Comparison of ENCODE assay signal across 9 cellular contexts in the genomic region with DNA sequence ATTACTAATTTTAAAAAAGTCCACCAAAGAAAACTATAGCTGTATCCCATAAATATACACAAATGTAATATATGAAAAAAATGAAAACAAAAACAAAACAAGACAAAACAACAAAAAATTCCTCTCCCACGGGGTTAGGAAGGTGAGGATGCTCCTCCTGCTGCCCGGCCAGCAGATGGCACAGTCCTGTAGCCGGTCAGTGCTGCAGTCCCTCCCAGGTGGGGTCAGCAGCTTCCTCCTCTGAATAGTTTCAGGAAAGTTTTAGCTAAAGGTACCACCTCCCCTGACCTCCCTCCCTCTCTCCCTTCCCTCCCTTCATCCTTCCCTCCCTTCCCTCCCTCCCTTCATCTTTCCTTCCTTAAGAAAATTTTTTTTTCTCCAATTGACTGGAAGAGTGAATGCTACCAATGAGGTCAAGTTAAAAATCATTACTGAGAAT.
DNase-seq lines count a peak whose midpoint lies in the region; ATAC-seq, FAIRE-seq and TF ChIP-seq lines count a peak whose summit lies in the region.
"Had no signal": no experiment of that assay in that cellular context is flagged by ENCODE, and none has a peak within 500 bp of the region (broad histone marks: within the 10 kb centered on the region; RNA-seq: fewer than 3 reads in every experiment).

No MANE protein-coding gene starts in this region.

- H3K36me3 Mint-ChIP-seq in activated CD4-positive, alpha-beta memory T cell treated with anti-CD3 and anti-CD28 coated beads, Interleukin-2, amount 10 ng/mL, durations not matched to agents 7 days and 5 days (ENCODE audit: low read depth): no peaks in the 10 kb centered on the region
- no peaks in the 10 kb centered on the region for H3K36me3 Mint-ChIP-seq in activated T-helper 17 cell treated with anti-CD3 and anti-CD28 coated beads, Interleukin-2, amount 50 U/mL, for 72 hours (ENCODE audit: low read depth)
- no peaks in the 10 kb centered on the region for H3K36me3 Mint-ChIP-seq in activated T-cell treated with anti-CD3 and anti-CD28 coated beads, Interleukin-2, amount 50 U/mL, for 72 hours (ENCODE audit: insufficient read depth in 2 of 2)

- FAIRE-seq in H54 (lab: Jason Lieb, UNC): peak; percentile 86
- FAIRE-seq: GM18507 had no signal

- TF ChIP-seq CTCF in A673 (conservative IDR thresholded peaks at IDR 0.05; ENCODE audit: low read depth, low read length): peak; percentile 63
- peak; percentile 73 for TF ChIP-seq CTCF in WI38 (IDR thresholded peaks at IDR 0.05; ENCODE audit: low read depth, low read length)

- DNase-seq in A673 (ENCODE audit: low spot score) (peak; percentile 54), H54 (ENCODE audit: insufficient read length, low spot score) (no peak), iPS-NIHi11 (ENCODE audit: low spot score) (peak; percentile 81), CD1c-positive myeloid dendritic cell (ENCODE audit: extremely low spot score) (no peak)
- DNase-seq in activated CD4-positive, alpha-beta memory T cell treated with anti-CD3 and anti-CD28 coated beads, Interleukin-2, amount 10 ng/mL, durations not matched to agents 7 days and 5 days: no peak
- no peak for DNase-seq in activated T-cell treated with anti-CD3 and anti-CD28 coated beads, Interleukin-2, amount 50 U/mL, for 72 hours

- no peaks in the 10 kb centered on the region for H3K27me3 ChIP-seq in A673 (replicated peaks; ENCODE audit: insufficient read depth, low read depth, low read length, poor library complexity)

- no peak overlapping the region for H3K27ac Mint-ChIP-seq in activated CD4-positive, alpha-beta memory T cell treated with anti-CD3 and anti-CD28 coated beads, Interleukin-2, amount 10 ng/mL, durations not matched to agents 7 days and 5 days
- H3K27ac Mint-ChIP-seq in activated T-helper 17 cell treated with anti-CD3 and anti-CD28 coated beads, Interleukin-2, amount 50 U/mL, for 72 hours: no peak overlapping the region
- H3K27ac Mint-ChIP-seq in activated T-cell treated with anti-CD3 and anti-CD28 coated beads, Interleukin-2, amount 50 U/mL, for 72 hours: no peak overlapping the region

- BruUV-seq in A673 (replicated peaks; lab: Mats Ljungman, UMichigan): no TSS peak

- no peaks in the 10 kb centered on the region for H3K9me3 ChIP-seq in A673 (ENCODE audit: low read depth, low read length, poor library complexity, severe bottlenecking)

- intact Hi-C loops in A673 (cut with micrococcal nuclease; ENCODE audit: unreplicated experiment): loop anchor here (1.0 kb wide), 1 partner anchor 54 kb away; no protein-coding TSS in a partner anchor

- H3K4me1 Mint-ChIP-seq in activated CD4-positive, alpha-beta memory T cell treated with anti-CD3 and anti-CD28 coated beads, Interleukin-2, amount 10 ng/mL, durations not matched to agents 7 days and 5 days: no peaks in the 10 kb centered on the region
- no peaks in the 10 kb centered on the region for H3K4me1 Mint-ChIP-seq in activated T-helper 17 cell treated with anti-CD3 and anti-CD28 coated beads, Interleukin-2, amount 50 U/mL, for 72 hours
- H3K4me1 Mint-ChIP-seq in activated T-cell treated with anti-CD3 and anti-CD28 coated beads, Interleukin-2, amount 50 U/mL, for 72 hours (ENCODE audit: low read depth): no peaks in the 10 kb centered on the region

- H3K27me3 Mint-ChIP-seq in activated CD4-positive, alpha-beta memory T cell treated with anti-CD3 and anti-CD28 coated beads, Interleukin-2, amount 10 ng/mL, durations not matched to agents 7 days and 5 days: peaks cover 25% of the 10 kb centered on the region
- H3K27me3 Mint-ChIP-seq in activated T-helper 17 cell treated with anti-CD3 and anti-CD28 coated beads, Interleukin-2, amount 50 U/mL, for 72 hours: peaks cover 13% of the 10 kb centered on the region
- H3K27me3 Mint-ChIP-seq in activated T-cell treated with anti-CD3 and anti-CD28 coated beads, Interleukin-2, amount 50 U/mL, for 72 hours (ENCODE audit: low read depth): peaks cover 29% of the 10 kb centered on the region

- H3K27ac ChIP-seq in A673 (ENCODE audit: low read depth, low read length, poor library complexity, severe bottlenecking): peak overlapping the region; percentile 68

- ATAC-seq in activated T-helper 17 cell treated with anti-CD3 and anti-CD28 coated beads, Interleukin-2, amount 50 U/mL, for 72 hours (replicated peaks): no peak
- ATAC-seq in activated T-cell treated with anti-CD3 and anti-CD28 coated beads, Interleukin-2, amount 50 U/mL, for 72 hours (replicated peaks in 1 of 2): no peak

- H3K9me3 Mint-ChIP-seq in activated CD4-positive, alpha-beta memory T cell treated with anti-CD3 and anti-CD28 coated beads, Interleukin-2, amount 10 ng/mL, durations not matched to agents 7 days and 5 days: no peaks in the 10 kb centered on the region
- peaks cover 3% of the 10 kb centered on the region for H3K9me3 Mint-ChIP-seq in activated T-helper 17 cell treated with anti-CD3 and anti-CD28 coated beads, Interleukin-2, amount 50 U/mL, for 72 hours
- no peaks in the 10 kb centered on the region for H3K9me3 Mint-ChIP-seq in activated T-cell treated with anti-CD3 and anti-CD28 coated beads, Interleukin-2, amount 50 U/mL, for 72 hours

- POLR2A ChIA-PET in A673 (lab: Charles Lee; ENCODE audit: low non-redundant PET): interaction anchor here (0.5 kb wide), 1 partner anchor 17 kb away, joined by 3 read pairs; no protein-coding TSS in a partner anchor
- POLR2A ChIA-PET in activated CD4-positive, alpha-beta memory T cell treated with anti-CD3 and anti-CD28 coated beads, Interleukin-2, amount 10 ng/mL, durations not matched to agents 7 days and 5 days (lab: Charles Lee): no interaction called here

- H3K4me1 ChIP-seq in A673 (ENCODE audit: insufficient read depth, low read length, poor library complexity, severe bottlenecking): peaks cover 53% of the 10 kb centered on the region

- no peak overlapping the region for H3K4me3 ChIP-seq in A673 (ENCODE audit: low read depth, low read length, poor library complexity, severe bottlenecking)
- H3K4me3 ChIP-seq in WI38 (ENCODE audit: low read depth, low read length): no peak overlapping the region

- H3K36me3 ChIP-seq in A673 (ENCODE audit: insufficient read depth, low read length, poor library complexity, severe bottlenecking): no peaks in the 10 kb centered on the region

- no peak overlapping the region for H3K4me3 Mint-ChIP-seq in activated CD4-positive, alpha-beta memory T cell treated with anti-CD3 and anti-CD28 coated beads, Interleukin-2, amount 10 ng/mL, durations not matched to agents 7 days and 5 days
- no peak overlapping the region for H3K4me3 Mint-ChIP-seq in activated T-helper 17 cell treated with anti-CD3 and anti-CD28 coated beads, Interleukin-2, amount 50 U/mL, for 72 hours
- no peak overlapping the region for H3K4me3 Mint-ChIP-seq in activated T-cell treated with anti-CD3 and anti-CD28 coated beads, Interleukin-2, amount 50 U/mL, for 72 hours

- CTCF ChIA-PET in A673 (lab: Charles Lee): interaction anchor here (0.8 to 1.6 kb wide), 3 partner anchors 22 to 159 kb away, joined by 3 to 7 read pairs (median 4); no protein-coding TSS in a partner anchor
- CTCF ChIA-PET in activated CD4-positive, alpha-beta memory T cell treated with anti-CD3 and anti-CD28 coated beads, Interleukin-2, amount 10 ng/mL, durations not matched to agents 7 days and 5 days (lab: Charles Lee): no interaction called here

- TF ChIP-seq POLR2A in H54 (IDR thresholded peaks at IDR 0.05; ENCODE audit: low read depth, low read length): no peak

Comparison
In these comparisons a context has a peak if more than half of its experiments do, and no peak if none do; other contexts are left out.
1. DNase-seq: peak in A673 (single experiment) and iPS-NIHi11 (single experiment); none in H54 (single experiment), CD1c-positive myeloid dendritic cell (single experiment), activated CD4-positive, alpha-beta memory T cell treated with anti-CD3 and anti-CD28 coated beads, Interleukin-2, amount 10 ng/mL, durations not matched to agents 7 days and 5 days (single experiment) and activated T-cell treated with anti-CD3 and anti-CD28 coated beads, Interleukin-2, amount 50 U/mL, for 72 hours (0 of 2).